In genomic region chr20:25274481-25274880, GRCh38 we compare ENCODE assay signal across 16 cellular contexts. TPM values are rescaled to one million over a fixed set of nuclear protein-coding genes. Genes with fewer than 3 reads are reported as not detected.
DNase-seq lines count a peak whose midpoint lies in the region; ATAC-seq and TF ChIP-seq lines count a peak whose summit lies in the region.
"Had no signal": no experiment of that assay in that cellular context is flagged by ENCODE, and none has a peak within 500 bp of the region (broad histone marks: within the 10 kb centered on the region; RNA-seq: fewer than 3 reads in every experiment).

No MANE protein-coding gene starts in this region.

- no peak for TF ChIP-seq POLR2A in adrenal gland (IDR thresholded peaks at IDR 0.05)

- no peak overlapping the region for H3K27ac ChIP-seq in adrenal gland
- peak overlapping the region; percentile 64 for H3K27ac ChIP-seq in rectal smooth muscle tissue (ENCODE audit: low read depth, low read length)
- H3K27ac ChIP-seq: cardiac muscle cell, PC-9 had no signal

- ATAC-seq in GM18870 (IDR thresholded peaks at IDR 0.05; ENCODE audit: unreplicated experiment) = no peak
- ATAC-seq: activated CD8-positive, alpha-beta T cell treated with anti-CD3 and anti-CD28 coated beads for 36 hours; naive thymus-derived CD8-positive, alpha-beta T cell had no signal

- 93 to 97% (median 96%) methylated on average over 16 to 20 of the region's 20 CpGs for WGBS in adrenal gland, 4 donors

- H3K27me3 ChIP-seq in BE2C = no peaks in the 10 kb centered on the region
- H3K27me3 ChIP-seq in adrenal gland = no peaks in the 10 kb centered on the region
- H3K27me3 ChIP-seq in rectal smooth muscle tissue (ENCODE audit: control insufficient read depth, insufficient read depth, low read length) = no peaks in the 10 kb centered on the region
- H3K27me3 ChIP-seq: cardiac muscle cell had no signal

- H3K9me3 ChIP-seq in BE2C (no peaks in the 10 kb centered on the region), adrenal gland (replicated peaks in 1 of 3) (no peaks in the 10 kb centered on the region)

- H3K4me1 ChIP-seq in BE2C (peaks cover 5% of the 10 kb centered on the region; the same call in 1 of the 2 replicates), adrenal gland (replicated peaks in 1 of 2) (no peaks in the 10 kb centered on the region), rectal smooth muscle tissue (ENCODE audit: control insufficient read depth, insufficient read depth, low read length) (peaks cover 13% of the 10 kb centered on the region)

- TF ChIP-seq CTCF in BE2C (IDR thresholded peaks at IDR 0.05; ENCODE audit: low read depth, low read length) = no peak
- TF ChIP-seq CTCF in adrenal gland (IDR thresholded peaks at IDR 0.05) = no peak

- intact Hi-C loops in adrenal gland (cut with DNase I) = no loop called here

- H3K36me3 ChIP-seq in BE2C (peaks cover 67% of the 10 kb centered on the region), adrenal gland (replicated peaks in 1 of 2) (peaks cover 0 to 68% of the 10 kb centered on the region in 2 donors), rectal smooth muscle tissue (ENCODE audit: control insufficient read depth, insufficient read depth, low read length) (peaks cover 51% of the 10 kb centered on the region)

- no peak overlapping the region for H3K9ac ChIP-seq in rectal smooth muscle tissue (ENCODE audit: low read length)

- peak; percentile 18 for DNase-seq in BE2C
- DNase-seq in adrenal gland = peak in 5 of 7 donors; percentile 4 to 43 (median 9)
- DNase-seq in islet precursor cell = peak; percentile 51
- no peak for DNase-seq in HK-2 (ENCODE audit: unreplicated experiment)
- DNase-seq in NCI-H2196 treated with DMSO at 0.1 percent for 48 hours (lab: John Stamatoyannopoulos, UW; ENCODE audit: unreplicated experiment) = no peak
- DNase-seq in NCI-H1436 treated with DMSO at 0.1 percent for 48 hours (lab: John Stamatoyannopoulos, UW) = no peak
- DNase-seq: activated CD8-positive, alpha-beta T cell treated with anti-CD3 and anti-CD28 coated beads for 36 hours; Calu3; IMR-90; NCI-H2081; NCI-H69; PC-9 had no signal

- H3K4me3 ChIP-seq in BE2C (ENCODE audit: low read depth, low read length) = no peak overlapping the region
- no peak overlapping the region for H3K4me3 ChIP-seq in adrenal gland
- H3K4me3 ChIP-seq in rectal smooth muscle tissue (ENCODE audit: low read length) = no peak overlapping the region
- H3K4me3 ChIP-seq: cardiac muscle cell, PC-9 had no signal

RNA-seq across cellular contexts. Expression of gene PYGB, which starts 26.6 kb away (rescaled TPM):
- 58.6 TPM for polyA plus RNA-seq in BE2C (2012; ENCODE audit: insufficient read depth, insufficient read length, low read depth)
- 100 to 1,000 TPM in 3 of 8 donors, 10 to 100 TPM in 5; 39.2 to 118 (median 82.9) TPM for total RNA-seq in adrenal gland
- polyA plus RNA-seq in adrenal gland = 10 to 100 TPM; 15.7 to 80.0 (median 35.9) TPM

Comparison
In these comparisons a context has a peak if more than half of its experiments do, and no peak if none do; other contexts are left out.
1. DNase-seq: peak in BE2C (single experiment), adrenal gland (5 of 7) and islet precursor cell (single experiment); none in HK-2 (single experiment), NCI-H2196 treated with DMSO at 0.1 percent for 48 hours (single experiment) and NCI-H1436 treated with DMSO at 0.1 percent for 48 hours (single experiment).